20 cellular contexts compared by ENCODE assay signal in genomic region chr10:4607681-4608080, GRCh38.
"Had no signal": no experiment of that assay in that cellular context is flagged by ENCODE, and none has a peak within 500 bp of the region (broad histone marks: within the 10 kb centered on the region; RNA-seq: fewer than 3 reads in every experiment).

No MANE protein-coding gene starts in this region.

- H3K36me3 ChIP-seq: Peyer's patch had no signal

- H3K27ac ChIP-seq: Peyer's patch had no signal

- H3K27me3 Mint-ChIP-seq: activated CD8-positive, alpha-beta memory T cell treated with anti-CD3 and anti-CD28 coated beads, Interleukin-2, amount 10 ng/mL, durations not matched to agents 7 days and 5 days had no signal

- H3K4me3 ChIP-seq: Peyer's patch had no signal

- H3K4me1 Mint-ChIP-seq: activated CD8-positive, alpha-beta memory T cell treated with anti-CD3 and anti-CD28 coated beads, Interleukin-2, amount 10 ng/mL, durations not matched to agents 7 days and 5 days had no signal

- H3K9me3 Mint-ChIP-seq: activated naive CD4-positive, alpha-beta T cell treated with anti-CD3 and anti-CD28 coated beads, Interleukin-2, amount 50 U/mL, for 72 hours; activated T-cell treated with anti-CD3 and anti-CD28 coated beads, Interleukin-2, amount 50 U/mL, for 24 hours; activated T-helper 1 cell treated with anti-CD3 and anti-CD28 coated beads, Interleukin-12 subunit alpha, Interleukin-12 subunit beta, Interleukin-2, Interleukin-4 antibody, amounts not matched to agents 30 ng/mL and 10 ng/mL and 1 ng/mL, durations not matched to agents 14 hours and 24 hours and 36 hours; T-helper 1 cell treated with Interleukin-12 subunit alpha and Interleukin-12 subunit beta and Interleukin-4 antibody, amounts not matched to agents 30 μg/mL and 1 μg/mL, for 36 hours had no signal

- H3K27ac Mint-ChIP-seq: activated CD8-positive, alpha-beta memory T cell treated with anti-CD3 and anti-CD28 coated beads, Interleukin-2, amount 10 ng/mL, durations not matched to agents 7 days and 5 days; activated naive CD4-positive, alpha-beta T cell treated with anti-CD3 and anti-CD28 coated beads, Interleukin-2, amount 50 U/mL, for 72 hours; activated T-cell treated with anti-CD3 and anti-CD28 coated beads, Interleukin-2, amount 50 U/mL, for 24 hours; activated T-helper 1 cell treated with anti-CD3 and anti-CD28 coated beads, Interleukin-12 subunit alpha, Interleukin-12 subunit beta, Interleukin-2, Interleukin-4 antibody, amounts not matched to agents 30 ng/mL and 10 ng/mL and 1 ng/mL, durations not matched to agents 14 hours and 24 hours and 36 hours; T-helper 1 cell treated with Interleukin-12 subunit alpha and Interleukin-12 subunit beta and Interleukin-4 antibody, amounts not matched to agents 30 μg/mL and 1 μg/mL, for 36 hours had no signal

- H3K9me3 ChIP-seq: Peyer's patch had no signal

- H3K36me3 Mint-ChIP-seq: activated CD8-positive, alpha-beta memory T cell treated with anti-CD3 and anti-CD28 coated beads, Interleukin-2, amount 10 ng/mL, durations not matched to agents 7 days and 5 days; activated naive CD4-positive, alpha-beta T cell treated with anti-CD3 and anti-CD28 coated beads, Interleukin-2, amount 50 U/mL, for 72 hours had no signal

- DNase-seq: activated CD4-positive, alpha-beta T cell treated with anti-CD3 and anti-CD28 coated beads for 48 hours; activated CD4-positive, alpha-beta T cell treated with anti-CD3 and anti-CD28 coated beads, Interleukin-2, amount 50 U/mL, for 48 hours; activated CD8-positive, alpha-beta memory T cell treated with anti-CD3 and anti-CD28 coated beads, Interleukin-2, amount 10 ng/mL, durations not matched to agents 7 days and 5 days; activated effector memory CD4-positive, alpha-beta T cell treated with anti-CD3 and anti-CD28 coated beads, Interleukin-2, amount 50 U/mL, for 16 hours; activated naive CD4-positive, alpha-beta T cell treated with Interleukin-2 at 50 U/mL for 16 hours; activated T-cell treated with anti-CD3 and anti-CD28 coated beads, Interleukin-2, amount 50 U/mL, for 24 hours; caudate nucleus; KBM-7; NCI-H1048; NCI-H1417 treated with DMSO at 0.1 percent for 48 hours; NCI-H1694; NCI-H2029; NCI-H226; NCI-H510A treated with DMSO at 0.1 percent for 48 hours; Peyer's patch; SHP77 treated with DMSO at 0.1 percent for 48 hours had no signal

- ATAC-seq: activated CD4-positive, CD25-positive, alpha-beta regulatory T cell treated with anti-CD3 and anti-CD28 coated beads, Interleukin-2, amount 50 U/mL, for 24 hours; activated CD8-positive, alpha-beta memory T cell treated with anti-CD3 and anti-CD28 coated beads, Interleukin-2, amount 10 ng/mL, durations not matched to agents 7 days and 5 days; activated naive CD4-positive, alpha-beta T cell treated with anti-CD3 and anti-CD28 coated beads, Interleukin-2, amount 50 U/mL, for 72 hours had no signal

- H3K4me3 Mint-ChIP-seq: activated CD8-positive, alpha-beta memory T cell treated with anti-CD3 and anti-CD28 coated beads, Interleukin-2, amount 10 ng/mL, durations not matched to agents 7 days and 5 days; activated T-cell treated with anti-CD3 and anti-CD28 coated beads, Interleukin-2, amount 50 U/mL, for 24 hours; activated T-helper 1 cell treated with anti-CD3 and anti-CD28 coated beads, Interleukin-12 subunit alpha, Interleukin-12 subunit beta, Interleukin-2, Interleukin-4 antibody, amounts not matched to agents 30 ng/mL and 10 ng/mL and 1 ng/mL, durations not matched to agents 14 hours and 24 hours and 36 hours; T-helper 1 cell treated with Interleukin-12 subunit alpha and Interleukin-12 subunit beta and Interleukin-4 antibody, amounts not matched to agents 30 μg/mL and 1 μg/mL, for 36 hours had no signal

- H3K4me1 ChIP-seq: Peyer's patch had no signal

- H3K27me3 ChIP-seq: Peyer's patch had no signal
